22 cellular contexts compared by ENCODE assay signal in the genomic region with DNA sequence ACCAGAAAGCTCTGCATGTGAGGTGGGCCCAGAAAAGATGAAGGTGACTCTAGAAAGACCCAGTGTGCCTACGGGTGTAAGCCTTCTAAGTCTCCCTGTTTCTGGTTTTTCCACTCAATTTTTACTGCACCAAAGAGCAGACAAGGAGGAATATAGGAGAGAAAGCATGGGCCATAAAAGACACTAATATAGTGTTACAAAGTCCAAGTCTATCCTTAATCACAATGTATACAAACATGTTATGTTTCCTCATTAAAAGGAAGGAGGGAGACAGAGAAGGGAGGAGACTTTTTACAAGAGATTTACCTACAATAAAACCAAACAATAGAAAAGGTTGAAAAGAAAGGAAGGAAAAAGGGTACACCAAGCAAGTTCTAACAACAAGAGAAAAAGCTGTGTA.
"Had no signal": no experiment of that assay in that cellular context is flagged by ENCODE, and none has a peak within 500 bp of the region (broad histone marks: within the 10 kb centered on the region; RNA-seq: fewer than 3 reads in every experiment).

No MANE protein-coding gene starts in this region.

- DNase-seq: glutamatergic neuron; heart left ventricle; kidney glomerular epithelial cell; left cardiac atrium; left lung; lower lobe of right lung; mammary epithelial cell; mesendoderm; naive B cell; natural killer cell; nephron progenitor cell; ovary; right lobe of liver; stimulated activated CD4-positive, alpha-beta T cell treated with anti-CD3 and anti-CD28 coated beads, Interleukin-12 subunit alpha, Interleukin-12 subunit beta, amount 100 ng/mL, for 4 hours; stimulated activated CD4-positive, alpha-beta T cell treated with anti-CD3 and anti-CD28 coated beads, Interleukin-15, amount 100 ng/mL, for 24 hours; stimulated activated CD4-positive, alpha-beta T cell treated with anti-CD3 and anti-CD28 coated beads, Interleukin-4, amount 100 ng/mL, for 24 hours; stimulated activated naive CD4-positive, alpha-beta T cell; tibial artery; uterus had no signal

- H3K4me1 ChIP-seq: heart left ventricle, left lung, lower lobe of right lung, right atrium auricular region, right lobe of liver, suprapubic skin, tibial artery, uterus had no signal

- H3K27me3 ChIP-seq: ovary, right atrium auricular region, right lobe of liver, uterus had no signal

- H3K9me3 ChIP-seq: lower lobe of right lung, ovary, right atrium auricular region, suprapubic skin, thoracic aorta, tibial artery, uterus had no signal

- H3K4me3 ChIP-seq: heart left ventricle, left lung, lower lobe of right lung, ovary, right atrium auricular region, right lobe of liver, suprapubic skin, thoracic aorta, tibial artery, uterus had no signal

- H3K27ac ChIP-seq: heart left ventricle, left lung, lower lobe of right lung, ovary, right atrium auricular region, right lobe of liver, suprapubic skin, thoracic aorta, tibial artery, uterus had no signal

- H3K36me3 ChIP-seq: heart left ventricle, left lung, lower lobe of right lung, ovary, right atrium auricular region, right lobe of liver, suprapubic skin, thoracic aorta, tibial artery, uterus had no signal
